1 cellular context compared by ENCODE assay signal in the genomic region with DNA sequence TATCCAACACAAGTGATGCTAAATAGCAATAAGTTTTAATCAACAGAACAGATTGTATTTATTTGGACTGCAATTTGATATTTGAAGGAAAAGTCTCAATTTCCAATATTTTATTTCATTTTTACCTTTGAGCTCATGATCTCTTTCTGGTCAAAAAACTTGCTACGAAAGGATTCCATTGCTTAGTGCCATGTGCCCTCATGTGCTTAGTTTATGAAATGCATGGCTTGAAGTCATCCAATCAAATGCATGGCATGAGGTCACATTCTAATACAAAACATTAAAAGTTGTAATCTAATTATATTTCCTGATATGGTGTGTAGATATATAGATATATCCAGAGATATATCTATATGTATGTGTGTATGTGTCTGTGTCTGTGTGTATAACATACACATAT.
TF ChIP-seq lines count a peak whose summit lies in the region.

No MANE protein-coding gene starts in this region.

TF ChIP-seq in IMR-90, 13 proteins besides CTCF, POLR2A, EP300 and RAD21 (continued from another document):
- TF ChIP-seq, protein P1, sequence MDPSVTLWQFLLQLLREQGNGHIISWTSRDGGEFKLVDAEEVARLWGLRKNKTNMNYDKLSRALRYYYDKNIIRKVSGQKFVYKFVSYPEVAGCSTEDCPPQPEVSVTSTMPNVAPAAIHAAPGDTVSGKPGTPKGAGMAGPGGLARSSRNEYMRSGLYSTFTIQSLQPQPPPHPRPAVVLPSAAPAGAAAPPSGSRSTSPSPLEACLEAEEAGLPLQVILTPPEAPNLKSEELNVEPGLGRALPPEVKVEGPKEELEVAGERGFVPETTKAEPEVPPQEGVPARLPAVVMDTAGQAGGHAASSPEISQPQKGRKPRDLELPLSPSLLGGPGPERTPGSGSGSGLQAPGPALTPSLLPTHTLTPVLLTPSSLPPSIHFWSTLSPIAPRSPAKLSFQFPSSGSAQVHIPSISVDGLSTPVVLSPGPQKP (IDR thresholded peaks at IDR 0.05; ENCODE audit: borderline replicate concordance, low read depth, low read length) = no peak
- TF ChIP-seq SMC3 (IDR thresholded peaks at IDR 0.05; ENCODE audit: low read depth, low read length) = no peak
- no peak for TF ChIP-seq FOS (IDR thresholded peaks at IDR 0.05; ENCODE audit: low read depth, low read length)
- no peak for TF ChIP-seq MXI1 (IDR thresholded peaks at IDR 0.05; ENCODE audit: borderline replicate concordance, low read depth, low read length)
